Comparison of ENCODE assay signal across 24 cellular contexts in genomic region chrY:7725791-7726190, GRCh38.
"Had no signal": no experiment of that assay in that cellular context is flagged by ENCODE, and none has a peak within 500 bp of the region (broad histone marks: within the 10 kb centered on the region; RNA-seq: fewer than 3 reads in every experiment).

No MANE protein-coding gene starts in this region.

- ATAC-seq: activated CD4-positive, CD25-positive, alpha-beta regulatory T cell treated with anti-CD3 and anti-CD28 coated beads, Interleukin-2, amount 50 U/mL, for 24 hours; activated CD8-positive, alpha-beta T cell treated with anti-CD3 and anti-CD28 coated beads for 36 hours; activated T-cell treated with anti-CD3 and anti-CD28 coated beads, Interleukin-2, amount 50 U/mL, for 72 hours; PC-3 had no signal

- DNase-seq: activated CD4-positive, alpha-beta T cell treated with anti-CD3 and anti-CD28 coated beads for 4 hours; activated CD8-positive, alpha-beta memory T cell treated with anti-CD3 and anti-CD28 coated beads, Interleukin-2, amount 50 U/mL, for 4 hours; activated CD8-positive, alpha-beta T cell treated with anti-CD3 and anti-CD28 coated beads for 36 hours; activated gamma-delta T cell treated with Interleukin-2 at 50 U/mL for 16 hours; activated naive CD4-positive, alpha-beta T cell treated with anti-CD3 and anti-CD28 coated beads, Interleukin-2, amount 50 U/mL, for 16 hours; activated naive CD8-positive, alpha-beta T cell treated with anti-CD3 and anti-CD28 coated beads, Interleukin-2, amount 10 ng/mL, durations not matched to agents 7 days and 5 days; activated T-cell treated with anti-CD3 and anti-CD28 coated beads, Interleukin-2, amount 50 U/mL, for 72 hours; adrenal gland; cerebellar nuclear complex; MM.1S; NCI-H1105; NCI-H1436; NCI-H1694 treated with DMSO at 0.1 percent for 48 hours; NCI-H2029 treated with DMSO at 0.1 percent for 48 hours; NCI-H345; NCI-H510A; NCI-H526 treated with DMSO at 0.1 percent for 48 hours; NCI-H82; PC-3; SHP77 treated with DMSO at 0.1 percent for 48 hours; T-helper 1 cell; WERI-Rb-1 had no signal

- H3K4me3 ChIP-seq: adrenal gland had no signal

- H3K9me3 ChIP-seq: adrenal gland had no signal

- H3K36me3 ChIP-seq: adrenal gland, WERI-Rb-1 had no signal

- H3K4me2 ChIP-seq: KMS-11 had no signal

- H3K27ac ChIP-seq: adrenal gland, KMS-11, WERI-Rb-1 had no signal

- H3K9ac ChIP-seq: KMS-11 had no signal

- H3K4me1 ChIP-seq: adrenal gland had no signal

- H3K27me3 ChIP-seq: adrenal gland had no signal
